23 cellular contexts compared by ENCODE assay signal in the genomic region with DNA sequence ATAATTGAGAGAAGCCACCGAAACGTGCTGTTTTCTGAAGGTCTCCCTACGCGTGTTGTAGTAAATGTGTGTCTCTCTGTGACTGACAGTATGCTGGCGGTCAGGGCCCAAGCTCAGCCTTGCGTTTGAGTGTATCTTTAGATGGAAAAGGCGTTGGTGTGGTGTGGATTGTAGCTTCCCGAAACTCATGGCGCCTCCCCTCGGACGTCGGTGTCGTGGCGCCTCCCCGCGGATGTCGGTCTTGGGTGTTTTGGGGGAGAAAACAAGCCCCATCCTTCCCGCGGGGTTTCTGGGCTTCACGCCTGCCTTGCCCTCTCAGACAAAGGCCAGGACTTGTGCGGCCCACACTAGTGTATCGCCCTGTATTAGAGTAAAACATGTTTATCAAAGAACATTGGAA. TPM values are rescaled to one million over a fixed set of nuclear protein-coding genes. Genes with fewer than 3 reads are reported as not detected.
DNase-seq lines count a peak whose midpoint lies in the region; ATAC-seq, FAIRE-seq and TF ChIP-seq lines count a peak whose summit lies in the region.
"Had no signal": no experiment of that assay in that cellular context is flagged by ENCODE, and none has a peak within 500 bp of the region (broad histone marks: within the 10 kb centered on the region; RNA-seq: fewer than 3 reads in every experiment).

No MANE protein-coding gene starts in this region.

- H3K27ac ChIP-seq in GM23338 (ENCODE audit: low read depth) (no peak overlapping the region), astrocyte (ENCODE audit: low read depth, low read length) (no peak overlapping the region), gastroesophageal sphincter (peak overlapping the region in 3 of 4 donors; percentile 89 to 92 (median 90)), stomach smooth muscle (ENCODE audit: low read length) (peak overlapping the region; percentile 87)
- H3K27ac ChIP-seq: BLaER1, KMS-11, SJSA1 had no signal

- TF ChIP-seq EP300 in gastroesophageal sphincter (IDR thresholded peaks at IDR 0.05), result no peak

- H3K4me3 Mint-ChIP-seq in GM23338 (no peak overlapping the region), astrocyte (ENCODE audit: unreplicated experiment) (no peak overlapping the region)
- H3K4me3 Mint-ChIP-seq: CD4-positive, CD25-positive, alpha-beta regulatory T cell had no signal

- H3K9me3 ChIP-seq in astrocyte (ENCODE audit: insufficient read depth, low read depth, low read length) (peaks cover 2% of the 10 kb centered on the region), gastroesophageal sphincter (no peaks in the 10 kb centered on the region), stomach smooth muscle (ENCODE audit: control insufficient read depth in 2 of 2, low read length in 2 of 2) (no peaks in the 10 kb centered on the region)

- H3K4me2 ChIP-seq in GM23338 (no peak overlapping the region), astrocyte (ENCODE audit: low read length) (no peak overlapping the region)
- H3K4me2 ChIP-seq: BLaER1, KMS-11 had no signal

- peaks cover 6% of the 10 kb centered on the region; the same call in 1 of the 2 replicates for H3F3A ChIP-seq in GM23338 (replicated peaks; ENCODE audit: low read depth)

- TF ChIP-seq POLR2A in gastroesophageal sphincter (IDR thresholded peaks at IDR 0.05), result no peak

- H2AFZ ChIP-seq in GM23338 (no peak overlapping the region), astrocyte (ENCODE audit: low read depth, low read length) (no peak overlapping the region)

- WGBS in gastroesophageal sphincter (ENCODE audit: low coverage in 1 of 2), 2 donors, result 77 to 81% methylated on average over 4 to 8 of the region's 22 CpGs

- H3K9ac ChIP-seq in astrocyte (ENCODE audit: low read length) (no peak overlapping the region), stomach smooth muscle (ENCODE audit: low read length in 2 of 2) (no peak overlapping the region)
- H3K9ac ChIP-seq: BLaER1, KMS-11 had no signal

- peaks cover 16% of the 10 kb centered on the region for H3K27me3 Mint-ChIP-seq in GM23338 (ENCODE audit: insufficient read depth, low read depth, poor library complexity)
- H3K27me3 Mint-ChIP-seq in astrocyte (ENCODE audit: low read depth, unreplicated experiment), result no peaks in the 10 kb centered on the region
- H3K27me3 Mint-ChIP-seq: CD4-positive, CD25-positive, alpha-beta regulatory T cell had no signal

- H3K36me3 Mint-ChIP-seq in GM23338 (ENCODE audit: low read depth), result peaks cover 83% of the 10 kb centered on the region
- H3K36me3 Mint-ChIP-seq in astrocyte (ENCODE audit: low read depth, unreplicated experiment), result peaks cover 31% of the 10 kb centered on the region

- H3K27ac Mint-ChIP-seq in GM23338 (no peak overlapping the region), astrocyte (ENCODE audit: unreplicated experiment) (peak overlapping the region; percentile 47)

- DNase-seq in GM23338 (ENCODE audit: low spot score), result no peak
- DNase-seq in astrocyte (ENCODE audit: low read depth), result no peak
- DNase-seq in RPMI8226, result no peak
- no peak for DNase-seq in EL
- DNase-seq in iPS-NIHi11 (ENCODE audit: low spot score), result no peak
- DNase-seq: CD4-positive, CD25-positive, alpha-beta regulatory T cell; DMS153; H7; IMR-90; NCI-H1092; NCI-H1417 treated with DMSO at 0.1 percent for 48 hours; NCI-H1694 treated with DMSO at 0.1 percent for 48 hours; NCI-H2081; NCI-H2227 treated with DMSO at 0.1 percent for 48 hours; NCI-H748 treated with DMSO at 0.1 percent for 48 hours had no signal

- no peak overlapping the region for H3K4me3 ChIP-seq in GM23338
- H3K4me3 ChIP-seq in astrocyte (ENCODE audit: insufficient read depth, low read depth, low read length), result no peak overlapping the region
- H3K4me3 ChIP-seq in gastroesophageal sphincter, result no peak overlapping the region
- no peak overlapping the region for H3K4me3 ChIP-seq in stomach smooth muscle (ENCODE audit: low read length in 2 of 2)
- H3K4me3 ChIP-seq: BLaER1, SJSA1 had no signal

- H3K9me2 ChIP-seq in GM23338 (ENCODE audit: insufficient read depth), result no peaks in the 10 kb centered on the region

- ATAC-seq in GM23338 (no peak), gastroesophageal sphincter (no peak)
- ATAC-seq: Right ventricle myocardium inferior had no signal

- H3K79me2 ChIP-seq in GM23338 (replicated peaks; ENCODE audit: insufficient read depth), result peaks cover 50% of the 10 kb centered on the region
- H3K79me2 ChIP-seq in astrocyte (ENCODE audit: insufficient read depth, low read length), result peaks cover 32% of the 10 kb centered on the region

- peaks cover 4% of the 10 kb centered on the region; the same call in 1 of the 2 replicates for H4K20me1 ChIP-seq in GM23338 (replicated peaks; ENCODE audit: insufficient read depth)
- H4K20me1 ChIP-seq in astrocyte (ENCODE audit: insufficient read depth, low read length), result peaks cover 32% of the 10 kb centered on the region

- peaks cover 7% of the 10 kb centered on the region for H3K9me3 Mint-ChIP-seq in GM23338
- peaks cover 3% of the 10 kb centered on the region for H3K9me3 Mint-ChIP-seq in astrocyte (ENCODE audit: unreplicated experiment)
- H3K9me3 Mint-ChIP-seq: CD4-positive, CD25-positive, alpha-beta regulatory T cell had no signal

- no peaks in the 10 kb centered on the region for H3K27me3 ChIP-seq in GM23338 (ENCODE audit: insufficient read depth)
- H3K27me3 ChIP-seq in astrocyte (ENCODE audit: insufficient read depth, low read length), result no peaks in the 10 kb centered on the region
- no peaks in the 10 kb centered on the region for H3K27me3 ChIP-seq in gastroesophageal sphincter
- no peaks in the 10 kb centered on the region for H3K27me3 ChIP-seq in stomach smooth muscle (ENCODE audit: control insufficient read depth in 1 of 2, insufficient read depth in 2 of 2, low read length in 2 of 2)
- H3K27me3 ChIP-seq: BLaER1, SJSA1 had no signal

- H3K4me1 Mint-ChIP-seq in GM23338 (no peaks in the 10 kb centered on the region), astrocyte (ENCODE audit: low read depth, unreplicated experiment) (no peaks in the 10 kb centered on the region)

- H3K4me1 ChIP-seq in GM23338 (ENCODE audit: insufficient read depth) (no peaks in the 10 kb centered on the region), astrocyte (ENCODE audit: insufficient read depth, low read length) (no peaks in the 10 kb centered on the region), gastroesophageal sphincter (peaks cover 0 to 63% (median 7%) of the 10 kb centered on the region in 3 donors), stomach smooth muscle (ENCODE audit: control insufficient read depth, insufficient read depth, low read length) (peaks cover 28% of the 10 kb centered on the region)
- H3K4me1 ChIP-seq: BLaER1, SJSA1 had no signal

- peak; percentile 9 to 39; a peak in 2 of 4 replicates for TF ChIP-seq CTCF in GM23338 (conservative IDR thresholded peaks at IDR 0.05; ENCODE audit: low read depth in 2 of 2)
- no peak for TF ChIP-seq CTCF in astrocyte (IDR thresholded peaks at IDR 0.05; ENCODE audit: insufficient read depth, low read depth, low read length)
- TF ChIP-seq CTCF in gastroesophageal sphincter (IDR thresholded peaks at IDR 0.05), result no peak

- no peak for FAIRE-seq in astrocyte (lab: Jason Lieb, UNC)
- FAIRE-seq: GM18507, RCC 7860 had no signal

- peaks cover 31% of the 10 kb centered on the region for H3K36me3 ChIP-seq in GM23338 (ENCODE audit: insufficient read depth)
- peaks cover 23% of the 10 kb centered on the region for H3K36me3 ChIP-seq in astrocyte (ENCODE audit: insufficient read depth, low read length)
- H3K36me3 ChIP-seq in gastroesophageal sphincter, result peaks cover 0 to 70% of the 10 kb centered on the region in 2 donors
- H3K36me3 ChIP-seq in stomach smooth muscle (ENCODE audit: control insufficient read depth in 2 of 2, insufficient read depth in 2 of 2, low read length in 2 of 2), result peaks cover 35 to 37% of the 10 kb centered on the region in 2 donors

TF ChIP-seq in GM23338, 12 proteins besides CTCF, POLR2A, EP300 and RAD21 (continues in another document):
- TF ChIP-seq JUNB (IDR thresholded peaks at IDR 0.05; ENCODE audit: unreplicated experiment), result no peak
- TF ChIP-seq ZNF114 (CRISPR knock-in tag; IDR thresholded peaks at IDR 0.05), result no peak
- no peak for TF ChIP-seq POLR2AphosphoS5 (IDR thresholded peaks at IDR 0.05; ENCODE audit: low read depth)

RNA-seq across cellular contexts. Expression of a gene that starts 12.8 kb away (rescaled TPM):
- total RNA-seq in GM23338 (2014; rRNA removed; shearing (Covaris generic)), result 143 and 145 TPM in 2 replicates
- polyA plus RNA-seq in GM23338 (2016; fragmentation: Nextera tagmentation; extraction: Ambion mirVana), result 57.9 and 63.3 TPM in 2 replicates
- total RNA-seq in astrocyte (109 and 121 TPM in 2 replicates), gastroesophageal sphincter (100 to 1,000 TPM; 151 to 261 (median 231) TPM)

RNA-seq across cellular contexts. Expression of a gene that starts 31.3 kb away (rescaled TPM):
- 55.0 and 79.1 TPM in 2 replicates for total RNA-seq in GM23338 (2014; rRNA removed; shearing (Covaris generic))
- 48.0 and 54.5 TPM in 2 replicates for polyA plus RNA-seq in GM23338 (2016; fragmentation: Nextera tagmentation; extraction: Ambion mirVana)
- total RNA-seq in astrocyte (32.1 and 43.0 TPM in 2 replicates), gastroesophageal sphincter (10 to 100 TPM; 18.4 to 34.8 (median 28.7) TPM)

Comparison
In these comparisons a context has a peak if more than half of its experiments do, and no peak if none do; other contexts are left out.
1. H3K27ac ChIP-seq: peak in gastroesophageal sphincter (3 of 4) and stomach smooth muscle (single experiment); none in GM23338 (single experiment) and astrocyte (single experiment).
2. CTCF ChIP-seq: peak in GM23338 (2 of 2); none in astrocyte (single experiment) and gastroesophageal sphincter (0 of 4).